In genomic region chr4:54103190-54103574, GRCh38 we compare ENCODE assay signal across 1 cellular context.
TF ChIP-seq lines count a peak whose summit lies in the region.

No MANE protein-coding gene starts in this region.

TF ChIP-seq in H1, 55 proteins besides CTCF, POLR2A, EP300 and RAD21:
- TF ChIP-seq BCL11A (IDR thresholded peaks at IDR 0.05; ENCODE audit: low read depth in 2 of 2, low read length in 2 of 2) (no peak), SAP30 (IDR thresholded peaks at IDR 0.05; ENCODE audit: insufficient read depth, insufficient replicate concordance, low read length) (no peak), SIN3A (conservative IDR thresholded peaks at IDR 0.05 in 1 of 2, IDR thresholded peaks at IDR 0.05 in 1 of 2; ENCODE audit: low read depth in 1 of 2, low read length in 2 of 2) (no peak), CTBP2 (IDR thresholded peaks at IDR 0.05; ENCODE audit: borderline replicate concordance, insufficient read depth, insufficient read length, low read length) (peak; percentile 5), TAF1 (IDR thresholded peaks at IDR 0.05; ENCODE audit: low read depth, low read length) (0 out of 2 replicates have a peak, but pooled peaks have one; percentile 4), RFX5 (IDR thresholded peaks at IDR 0.05; ENCODE audit: borderline replicate concordance, low read depth, low read length) (no peak), POU5F1 (IDR thresholded peaks at IDR 0.05; ENCODE audit: low read depth, low read length) (no peak), CBX5 (IDR thresholded peaks at IDR 0.05; ENCODE audit: low read depth, low read length) (no peak), MAFK (IDR thresholded peaks at IDR 0.05; ENCODE audit: low read depth, low read length) (no peak), JUN (IDR thresholded peaks at IDR 0.05; ENCODE audit: low read depth, low read length) (no peak), SP1 (IDR thresholded peaks at IDR 0.05; ENCODE audit: low read depth, low read length) (no peak), MAX (IDR thresholded peaks at IDR 0.05) (no peak), FOSL1 (IDR thresholded peaks at IDR 0.05; ENCODE audit: insufficient read depth, low read depth, low read length) (no peak), EZH2 (IDR thresholded peaks at IDR 0.05; ENCODE audit: low read depth, low read length, severe bottlenecking) (peak; percentile 97), CHD2 (IDR thresholded peaks at IDR 0.05; ENCODE audit: low read length) (no peak), GABPA (IDR thresholded peaks at IDR 0.05; ENCODE audit: borderline replicate concordance, insufficient read depth, low read length) (no peak), SIRT6 (IDR thresholded peaks at IDR 0.05; ENCODE audit: low read length) (no peak), KDM5A (IDR thresholded peaks at IDR 0.05; ENCODE audit: low read length) (no peak), JUND (IDR thresholded peaks at IDR 0.05; ENCODE audit: low read length) (no peak), TCF12 (IDR thresholded peaks at IDR 0.05; ENCODE audit: low read depth, low read length) (0 out of 2 replicates have a peak, but pooled peaks have one; percentile 35), HDAC2 (IDR thresholded peaks at IDR 0.05; ENCODE audit: borderline replicate concordance in 1 of 2, low read depth in 2 of 2, low read length in 2 of 2) (no peak), ATF3 (IDR thresholded peaks at IDR 0.05; ENCODE audit: insufficient read depth, low read depth, low read length) (no peak), POLR2AphosphoS5 (IDR thresholded peaks at IDR 0.05; ENCODE audit: low read depth, low read length) (no peak), CHD7 (IDR thresholded peaks at IDR 0.05; ENCODE audit: insufficient replicate concordance, low read length) (no peak), EGR1 (IDR thresholded peaks at IDR 0.05; ENCODE audit: borderline replicate concordance, low read depth, low read length) (no peak), CEBPB (IDR thresholded peaks at IDR 0.05; ENCODE audit: low read depth, low read length) (no peak), PHF8 (conservative IDR thresholded peaks at IDR 0.05; ENCODE audit: low read depth, low read length) (no peak), HDAC6 (IDR thresholded peaks at IDR 0.05; ENCODE audit: low read depth, low read length) (no peak), SP4 (IDR thresholded peaks at IDR 0.05; ENCODE audit: low read length) (no peak)
TF ChIP-seq in H1: peak in this region for 4.
